ENCODE assay signal across 1 cellular context in genomic region chr19:3507371-3508120, GRCh38.
TF ChIP-seq lines count a peak whose summit lies in the region.

No MANE protein-coding gene starts in this region.

TF ChIP-seq in HepG2, 621 proteins besides CTCF, POLR2A, EP300 and RAD21 (continued from another document and continues in another):
- TF ChIP-seq SKIL (CRISPR knock-in tag; IDR thresholded peaks at IDR 0.05; ENCODE audit: borderline replicate concordance) (no peak), SRSF1 (optimal IDR thresholded peaks at IDR 0.05; ENCODE audit: low read depth, low read length) (no peak), FOSL2 (CRISPR knock-in tag; IDR thresholded peaks at IDR 0.05) (peak; percentile 39), ZNF44 (CRISPR knock-in tag; IDR thresholded peaks at IDR 0.05) (no peak), NCOR1 (IDR thresholded peaks at IDR 0.05; ENCODE audit: borderline replicate concordance, low read length) (no peak), ZNF639 (CRISPR knock-in tag; conservative IDR thresholded peaks at IDR 0.05) (no peak), MBNL3 (CRISPR knock-in tag; conservative IDR thresholded peaks at IDR 0.05) (no peak), WIZ (CRISPR knock-in tag; IDR thresholded peaks at IDR 0.05) (no peak), GMEB1 (CRISPR knock-in tag; IDR thresholded peaks at IDR 0.05; ENCODE audit: borderline replicate concordance) (0 out of 2 replicates have a peak, but pooled peaks have one; percentile 30), PRDM4 (CRISPR knock-in tag; IDR thresholded peaks at IDR 0.05; ENCODE audit: borderline replicate concordance) (no peak), CREB3 (CRISPR knock-in tag; IDR thresholded peaks at IDR 0.05) (no peak), ZNF224 (CRISPR knock-in tag; IDR thresholded peaks at IDR 0.05) (no peak), HDAC1 (CRISPR knock-in tag; IDR thresholded peaks at IDR 0.05) (0 out of 2 replicates have a peak, but pooled peaks have one; percentile 17), ZFP90 (CRISPR knock-in tag; IDR thresholded peaks at IDR 0.05; ENCODE audit: borderline replicate concordance) (0 out of 2 replicates have a peak, but pooled peaks have one; percentile 17), ADNP (CRISPR knock-in tag; IDR thresholded peaks at IDR 0.05) (no peak), SP5 (CRISPR knock-in tag; IDR thresholded peaks at IDR 0.05; ENCODE audit: borderline replicate concordance, low read depth) (peak; percentile 35; the same call in 1 of the 2 replicates), KLF9 (CRISPR knock-in tag; IDR thresholded peaks at IDR 0.05; ENCODE audit: low read depth) (no peak), ZNF879 (CRISPR knock-in tag; IDR thresholded peaks at IDR 0.05) (no peak), ZBTB4 (CRISPR knock-in tag; IDR thresholded peaks at IDR 0.05; ENCODE audit: borderline replicate concordance) (no peak; the same call in 1 of the 2 replicates), ZNF768 (CRISPR knock-in tag; IDR thresholded peaks at IDR 0.05) (no peak), ZFP62 (CRISPR knock-in tag; IDR thresholded peaks at IDR 0.05) (no peak), HINFP (CRISPR knock-in tag; IDR thresholded peaks at IDR 0.05; ENCODE audit: low read depth) (no peak), ZNF776 (CRISPR knock-in tag; IDR thresholded peaks at IDR 0.05) (0 out of 2 replicates have a peak, but pooled peaks have one; percentile 32), MXI1 (IDR thresholded peaks at IDR 0.05; ENCODE audit: borderline replicate concordance, low read depth, low read length) (no peak; the same call in 2 of the 3 replicates), MAZ (IDR thresholded peaks at IDR 0.05; ENCODE audit: borderline replicate concordance, low read depth, low read length) (peak; percentile 77; the same call in 1 of the 2 replicates), MAZ (CRISPR knock-in tag; IDR thresholded peaks at IDR 0.05; ENCODE audit: low read depth) (peak; percentile 57; the same call in 1 of the 2 replicates), ZFY (CRISPR knock-in tag; IDR thresholded peaks at IDR 0.05) (no peak), DNMT1 (CRISPR knock-in tag; IDR thresholded peaks at IDR 0.05) (no peak), SALL2 (CRISPR knock-in tag; IDR thresholded peaks at IDR 0.05) (no peak), AGO1 (IDR thresholded peaks at IDR 0.05; ENCODE audit: low read depth, low read length, poor library complexity, severe bottlenecking) (no peak), ZNF549 (CRISPR knock-in tag; IDR thresholded peaks at IDR 0.05) (no peak), ZUFSP (CRISPR knock-in tag; IDR thresholded peaks at IDR 0.05; ENCODE audit: borderline replicate concordance) (no peak), DBP (CRISPR knock-in tag; IDR thresholded peaks at IDR 0.05; ENCODE audit: not compliant biosample characterization) (no peak), ARID5B (CRISPR knock-in tag; IDR thresholded peaks at IDR 0.05) (peak; percentile 37; the same call in 1 of the 2 replicates), LCORL (IDR thresholded peaks at IDR 0.05) (no peak), LCORL (CRISPR knock-in tag; IDR thresholded peaks at IDR 0.05) (no peak), ZBTB7B (CRISPR knock-in tag; IDR thresholded peaks at IDR 0.05) (no peak), E2F5 (CRISPR knock-in tag; conservative IDR thresholded peaks at IDR 0.05) (no peak), ZNF598 (CRISPR knock-in tag; IDR thresholded peaks at IDR 0.05; ENCODE audit: borderline replicate concordance) (peak; percentile 70; the same call in 1 of the 2 replicates)
